In genomic region chr10:62194924-62195674, GRCh38 we compare ENCODE assay signal across 21 cellular contexts.
A peak's percentile ranks its signal among the peaks of the same experiment; 100 is the strongest.
DNase-seq lines count a peak whose midpoint lies in the region; ATAC-seq, FAIRE-seq and TF ChIP-seq lines count a peak whose summit lies in the region.
"Had no signal": no experiment of that assay in that cellular context is flagged by ENCODE, and none has a peak within 500 bp of the region (broad histone marks: within the 10 kb centered on the region; RNA-seq: fewer than 3 reads in every experiment).

No MANE protein-coding gene starts in this region.

- no peaks in the 10 kb centered on the region for H3K79me2 ChIP-seq in SK-N-SH (ENCODE audit: insufficient read depth)

- H3K27ac ChIP-seq in SK-N-SH (ENCODE audit: low read depth in 2 of 2, low read length in 1 of 2), result no peak overlapping the region
- H3K27ac ChIP-seq: 22Rv1, cardiac muscle cell, esophagus squamous epithelium, heart right ventricle, KMS-11, psoas muscle, spleen, tibial nerve had no signal

- no peak for DNase-seq in SK-N-SH
- no peak for DNase-seq in GM19239 (ENCODE audit: insufficient read length, low spot score)
- no peak for DNase-seq in activated CD8-positive, alpha-beta T cell treated with anti-CD3 and anti-CD28 coated beads for 36 hours
- no peak for DNase-seq in mesothelial cell of epicardium (ENCODE audit: low spot score in 2 of 2, unreplicated experiment in 2 of 2)
- no peak for DNase-seq in AG08396 (ENCODE audit: low spot score)
- DNase-seq in NK-92 (lab: John Stamatoyannopoulos, UW; ENCODE audit: unreplicated experiment), result no peak
- DNase-seq: C1 segment of cervical spinal cord; esophagus squamous epithelium; heart right ventricle; naive thymus-derived CD8-positive, alpha-beta T cell; NCI-H1105; NCI-H526; psoas muscle; spleen; T1000 had no signal

- H3K9me3 Mint-ChIP-seq in activated CD8-positive, alpha-beta T cell treated with anti-CD3 and anti-CD28 coated beads for 36 hours, result no peaks in the 10 kb centered on the region
- H3K9me3 Mint-ChIP-seq in mesothelial cell of epicardium, result no peaks in the 10 kb centered on the region
- H3K9me3 Mint-ChIP-seq: naive thymus-derived CD8-positive, alpha-beta T cell had no signal

- H3K36me3 ChIP-seq in SK-N-SH (replicated peaks in 1 of 2; ENCODE audit: control insufficient read depth in 1 of 2, insufficient read depth in 2 of 2, low read length in 1 of 2), result peaks cover 10 to 16% of the 10 kb centered on the region in 2 experiments
- H3K36me3 ChIP-seq: cardiac muscle cell, esophagus squamous epithelium, heart right ventricle, spleen, tibial nerve had no signal

- intact Hi-C loops in activated CD8-positive, alpha-beta T cell treated with anti-CD3 and anti-CD28 coated beads for 36 hours (cut with micrococcal nuclease), result no loop called here

- H3K4me1 ChIP-seq in SK-N-SH (ENCODE audit: control insufficient read depth in 1 of 2, insufficient read depth in 2 of 2, low read depth in 1 of 2, low read length in 1 of 2), result peaks cover 0 to 42% of the 10 kb centered on the region in 2 experiments; a peak in 2 of 4 replicates
- H3K4me1 ChIP-seq: esophagus squamous epithelium, psoas muscle had no signal

- TF ChIP-seq RAD21 in SK-N-SH (IDR thresholded peaks at IDR 0.05; ENCODE audit: low read length), result no peak

- CTCF ChIA-PET in SK-N-SH (lab: Yijun Ruan, JAX), result no interaction called here
- CTCF ChIA-PET in activated CD8-positive, alpha-beta T cell treated with anti-CD3 and anti-CD28 coated beads for 36 hours (lab: Charles Lee), result interaction anchor here (1.2 to 1.3 kb wide), 2 partner anchors 17 to 154 kb away, joined by 3 to 6 read pairs; no protein-coding TSS in a partner anchor

- no peak overlapping the region for H3K4me3 Mint-ChIP-seq in activated CD8-positive, alpha-beta T cell treated with anti-CD3 and anti-CD28 coated beads for 36 hours
- no peak overlapping the region for H3K4me3 Mint-ChIP-seq in mesothelial cell of epicardium
- H3K4me3 Mint-ChIP-seq: naive thymus-derived CD8-positive, alpha-beta T cell had no signal

- no peak overlapping the region; the same call in 1 of the 2 replicates for H3K4me2 ChIP-seq in SK-N-SH
- H3K4me2 ChIP-seq: KMS-11 had no signal

- ATAC-seq in SK-N-SH treated with all-trans-retinoic acid at 6 μM for 48 hours, result no peak
- no peak for ATAC-seq in activated CD8-positive, alpha-beta T cell treated with anti-CD3 and anti-CD28 coated beads for 36 hours
- ATAC-seq in GM18909 (IDR thresholded peaks at IDR 0.05; ENCODE audit: poor library complexity, unreplicated experiment), result no peak
- ATAC-seq: heart right ventricle; naive thymus-derived CD8-positive, alpha-beta T cell; psoas muscle had no signal

- H3K36me3 Mint-ChIP-seq in activated CD8-positive, alpha-beta T cell treated with anti-CD3 and anti-CD28 coated beads for 36 hours (ENCODE audit: low read depth), result no peaks in the 10 kb centered on the region
- H3K36me3 Mint-ChIP-seq in mesothelial cell of epicardium, result peaks cover 8% of the 10 kb centered on the region
- H3K36me3 Mint-ChIP-seq: naive thymus-derived CD8-positive, alpha-beta T cell had no signal

- peak; percentile 31 for FAIRE-seq in GM19239 (lab: Jason Lieb, UNC)

- H3K9me3 ChIP-seq in SK-N-SH, result no peaks in the 10 kb centered on the region
- H3K9me3 ChIP-seq: esophagus squamous epithelium, heart right ventricle, psoas muscle, spleen, tibial nerve had no signal

- no peaks in the 10 kb centered on the region for H3K9me2 ChIP-seq in SK-N-SH

- H4K20me1 ChIP-seq in SK-N-SH (ENCODE audit: insufficient read depth), result no peaks in the 10 kb centered on the region

- H3K27ac Mint-ChIP-seq in activated CD8-positive, alpha-beta T cell treated with anti-CD3 and anti-CD28 coated beads for 36 hours, result peak overlapping the region; percentile 63
- peak overlapping the region; percentile 47 for H3K27ac Mint-ChIP-seq in mesothelial cell of epicardium

- H3K27me3 ChIP-seq in SK-N-SH (ENCODE audit: insufficient read depth), result no peaks in the 10 kb centered on the region
- H3K27me3 ChIP-seq: cardiac muscle cell, esophagus squamous epithelium, heart right ventricle, spleen, tibial nerve had no signal

- no peaks in the 10 kb centered on the region for H3F3A ChIP-seq in SK-N-SH (replicated peaks; ENCODE audit: insufficient read depth)

- H3K9ac ChIP-seq in SK-N-SH, result no peak overlapping the region
- H3K9ac ChIP-seq: KMS-11 had no signal

- no peak for TF ChIP-seq EP300 in SK-N-SH (IDR thresholded peaks at IDR 0.05; ENCODE audit: borderline replicate concordance in 1 of 2, low read depth in 1 of 2, low read length in 1 of 2)

- POLR2A ChIA-PET in SK-N-SH (lab: Yijun Ruan, JAX), result no interaction called here
- POLR2A ChIA-PET in activated CD8-positive, alpha-beta T cell treated with anti-CD3 and anti-CD28 coated beads for 36 hours (lab: Charles Lee), result interaction anchor here (0.6 kb wide), 1 partner anchor 75 kb away, joined by 3 read pairs; no protein-coding TSS in a partner anchor

- no peak overlapping the region for H3K4me3 ChIP-seq in SK-N-SH (ENCODE audit: low read depth in 2 of 2, low read length in 1 of 2)
- H3K4me3 ChIP-seq: cardiac muscle cell, esophagus squamous epithelium, heart right ventricle, psoas muscle, spleen, tibial nerve had no signal

- WGBS in SK-N-SH (ENCODE audit: low lambda C conversion rate), result 93% methylated on average over 3 of the region's 3 CpGs

- H3K4me1 Mint-ChIP-seq in activated CD8-positive, alpha-beta T cell treated with anti-CD3 and anti-CD28 coated beads for 36 hours (ENCODE audit: low read depth), result peaks cover 32% of the 10 kb centered on the region
- H3K4me1 Mint-ChIP-seq in mesothelial cell of epicardium, result peaks cover 5% of the 10 kb centered on the region

- no peak overlapping the region for H2AFZ ChIP-seq in SK-N-SH (ENCODE audit: low read depth)

- H3K27me3 Mint-ChIP-seq in activated CD8-positive, alpha-beta T cell treated with anti-CD3 and anti-CD28 coated beads for 36 hours, result no peaks in the 10 kb centered on the region
- H3K27me3 Mint-ChIP-seq in mesothelial cell of epicardium (ENCODE audit: low read depth), result no peaks in the 10 kb centered on the region
- H3K27me3 Mint-ChIP-seq: naive thymus-derived CD8-positive, alpha-beta T cell had no signal

- TF ChIP-seq CTCF in SK-N-SH (IDR thresholded peaks at IDR 0.05), result no peak
- TF ChIP-seq CTCF in activated CD8-positive, alpha-beta T cell treated with anti-CD3 and anti-CD28 coated beads for 36 hours (IDR thresholded peaks at IDR 0.05), result no peak
- no peak for TF ChIP-seq CTCF in mesothelial cell of epicardium (IDR thresholded peaks at IDR 0.05; ENCODE audit: unreplicated experiment)

TF ChIP-seq in SK-N-SH treated with all-trans-retinoic acid at 6 μM for 48 hours, 23 proteins besides CTCF, POLR2A, EP300 and RAD21:
- TF ChIP-seq ISL1 (CRISPR knock-in tag; IDR thresholded peaks at IDR 0.05) (peak; percentile 31; the same call in 1 of the 2 replicates), PPARA (CRISPR knock-in tag; IDR thresholded peaks at IDR 0.05; ENCODE audit: borderline replicate concordance) (no peak)

TF ChIP-seq in SK-N-SH, 30 proteins besides CTCF, POLR2A, EP300 and RAD21:
- TF ChIP-seq POLR2AphosphoS5 (IDR thresholded peaks at IDR 0.05; ENCODE audit: low read depth, low read length) (no peak), PBX3 (IDR thresholded peaks at IDR 0.05) (no peak; the same call in 1 of the 2 replicates)
TF ChIP-seq in SK-N-SH: peak in this region for 0.
